In the genomic region with DNA sequence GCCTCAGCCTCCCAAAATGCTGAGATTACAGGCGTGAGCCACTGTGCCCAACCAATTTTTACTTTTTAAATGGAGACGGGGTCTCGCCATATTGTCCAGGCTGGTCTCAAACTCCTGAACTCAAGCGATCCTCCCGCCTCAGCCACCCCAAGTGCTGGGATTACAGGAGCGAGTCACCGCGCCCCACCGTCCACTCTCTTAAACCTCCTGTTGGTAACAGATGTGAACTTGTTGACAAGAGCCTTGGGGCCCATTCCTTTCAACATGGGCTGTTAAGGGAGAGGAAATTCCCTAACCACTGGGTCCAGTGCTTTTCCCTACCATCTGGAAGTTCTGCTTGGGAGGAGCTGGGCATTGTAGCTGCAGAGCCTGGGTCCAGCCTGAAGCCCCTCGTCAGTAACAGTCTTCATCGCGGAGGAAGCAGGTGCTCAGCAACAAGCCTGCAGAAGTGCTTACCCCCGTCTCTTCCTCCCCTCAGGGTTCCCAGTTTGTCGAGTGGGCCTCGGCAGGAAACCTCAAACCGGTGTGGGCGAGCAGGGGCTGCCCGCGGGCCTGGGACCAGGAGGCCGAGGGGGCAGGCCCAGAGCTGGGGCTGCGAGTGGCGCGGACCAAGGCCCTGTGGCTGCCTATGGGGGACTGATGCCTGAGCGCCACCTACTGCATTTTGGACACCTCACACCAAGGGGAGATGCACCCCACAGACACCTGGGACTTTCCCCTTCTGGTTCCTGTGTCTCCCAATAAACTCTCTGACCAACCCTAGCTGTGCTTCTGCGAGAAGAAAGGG, we compare ENCODE assay signal across 8 cellular contexts. TPM values are rescaled to one million over a fixed set of nuclear protein-coding genes. Genes with fewer than 3 reads are reported as not detected.
DNase-seq lines count a peak whose midpoint lies in the region; ATAC-seq and TF ChIP-seq lines count a peak whose summit lies in the region.

No MANE protein-coding gene starts in this region.

- no peaks in the 10 kb centered on the region for H3K27me3 Mint-ChIP-seq in T-helper 1 cell treated with Interleukin-12 subunit alpha and Interleukin-12 subunit beta and Interleukin-4 antibody, amounts not matched to agents 30 μg/mL and 1 μg/mL, for 36 hours (ENCODE audit: low read depth)

- intact Hi-C loops in HCT116 (cut with micrococcal nuclease), result no loop called here
- intact Hi-C loops in head of caudate nucleus (cut with DNase I), result no loop called here

- H2AFZ ChIP-seq in HCT116 (ENCODE audit: low read depth, low read length, poor library complexity, severe bottlenecking), result no peak overlapping the region

- no peak overlapping the region for H3K27ac ChIP-seq in HCT116 (ENCODE audit: low read depth, low read length)
- H3K27ac ChIP-seq in brain microvascular endothelial cell, result no peak overlapping the region
- H3K27ac ChIP-seq in SJCRH30, result no peak overlapping the region

- H3K36me3 ChIP-seq in HCT116 (ENCODE audit: control insufficient read depth in 1 of 2, insufficient read depth in 2 of 2, low read length in 2 of 2) (no peaks in the 10 kb centered on the region; a peak in 1 of 4 replicates), brain microvascular endothelial cell (replicated peaks) (peaks cover 10% of the 10 kb centered on the region), SJCRH30 (no peaks in the 10 kb centered on the region)

- in situ Hi-C loops in brain microvascular endothelial cell (cut with HindIII; ENCODE audit: low pct_ligation_motif_present, low sequenced_read_pairs), result no loop called here

- POLR2A ChIA-PET in HCT116 (lab: Charles Lee), result interaction anchor here (1.3 kb wide), 1 partner anchor 17 kb away, joined by 4 read pairs; a partner anchor contains a TSS

- no peak overlapping the region for H3K4me2 ChIP-seq in HCT116 (ENCODE audit: low read length)

- DNase-seq in GM12864 (ENCODE audit: low read depth) (peak; percentile 88), HCT116 (ENCODE audit: low read depth, low spot score) (no peak), brain microvascular endothelial cell (no peak), NCI-H2029 treated with DMSO at 0.1 percent for 48 hours (lab: John Stamatoyannopoulos, UW) (no peak), head of caudate nucleus (no peak), SJCRH30 (no peak)
- peak; percentile 73 for DNase-seq in stimulated activated CD8-positive, alpha-beta memory T cell treated with anti-CD3 and anti-CD28 coated beads, Interleukin-12 subunit alpha, Interleukin-12 subunit beta, amount 100 ng/mL, for 4 hours (ENCODE audit: low read depth)

- ATAC-seq in HCT116, result peak; percentile 28; the same call in 1 of the 2 replicates

- H3K79me2 ChIP-seq in HCT116 (ENCODE audit: insufficient read depth, low read length), result no peaks in the 10 kb centered on the region

- H3K9me3 ChIP-seq in HCT116 (ENCODE audit: control insufficient read depth in 1 of 2, insufficient read depth in 1 of 2, low read depth in 1 of 2, low read length in 2 of 2) (no peaks in the 10 kb centered on the region), SJCRH30 (replicated peaks) (no peaks in the 10 kb centered on the region)

- H3K9me2 ChIP-seq in HCT116 (ENCODE audit: insufficient read depth), result no peaks in the 10 kb centered on the region

- H3K4me1 Mint-ChIP-seq in T-helper 1 cell treated with Interleukin-12 subunit alpha and Interleukin-12 subunit beta and Interleukin-4 antibody, amounts not matched to agents 30 μg/mL and 1 μg/mL, for 36 hours (ENCODE audit: low read depth), result peaks cover 37% of the 10 kb centered on the region

- H4K20me1 ChIP-seq in HCT116 (ENCODE audit: insufficient read depth), result no peaks in the 10 kb centered on the region

- peak overlapping the region; percentile 48 for H3K4me3 Mint-ChIP-seq in T-helper 1 cell treated with Interleukin-12 subunit alpha and Interleukin-12 subunit beta and Interleukin-4 antibody, amounts not matched to agents 30 μg/mL and 1 μg/mL, for 36 hours

- BruUV-seq in HCT116 (replicated peaks; lab: Mats Ljungman, UMichigan), result no TSS peak

- TF ChIP-seq POLR2A in HCT116 (IDR thresholded peaks at IDR 0.05; ENCODE audit: borderline replicate concordance, extremely low read depth, insufficient read depth, insufficient read length), result no peak

- peak; percentile 49 for TF ChIP-seq RAD21 in HCT116 (IDR thresholded peaks at IDR 0.05; ENCODE audit: low read depth)

- H3K4me1 ChIP-seq in HCT116 (ENCODE audit: control insufficient read depth in 1 of 2, insufficient read depth in 2 of 2, low read length in 2 of 2) (peaks cover 28 to 47% of the 10 kb centered on the region in 2 experiments), SJCRH30 (peaks cover 9% of the 10 kb centered on the region; the same call in 1 of the 2 replicates)

- H3K4me3 ChIP-seq in GM12864 (ENCODE audit: low read depth, low read length) (no peak overlapping the region), HCT116 (replicated peaks in 1 of 2; ENCODE audit: low read depth in 1 of 2, low read length in 2 of 2) (no peak overlapping the region), brain microvascular endothelial cell (ENCODE audit: low read depth, low read length) (no peak overlapping the region), SJCRH30 (no peak overlapping the region)

- H3K9me3 Mint-ChIP-seq in T-helper 1 cell treated with Interleukin-12 subunit alpha and Interleukin-12 subunit beta and Interleukin-4 antibody, amounts not matched to agents 30 μg/mL and 1 μg/mL, for 36 hours, result no peaks in the 10 kb centered on the region

- RAD21 ChIA-PET in HCT116 (lab: Charles Lee; ENCODE audit: low non-redundant PET in 1 of 2, low total read pairs in 2 of 2, uncharacterized antibody in 2 of 2, unreplicated experiment in 2 of 2), result no interaction called here

- CTCF ChIA-PET in HCT116 (lab: Charles Lee), result interaction anchor here (1.1 kb wide), 1 partner anchor 25 kb away, joined by 3 read pairs; no protein-coding TSS in a partner anchor

- H3K27me3 ChIP-seq in HCT116 (ENCODE audit: insufficient read depth, low read length), result no peaks in the 10 kb centered on the region
- no peaks in the 10 kb centered on the region for H3K27me3 ChIP-seq in brain microvascular endothelial cell (replicated peaks)
- no peaks in the 10 kb centered on the region for H3K27me3 ChIP-seq in SJCRH30

- H3K9ac ChIP-seq in HCT116 (ENCODE audit: low read length), result no peak overlapping the region

- H3K27ac Mint-ChIP-seq in T-helper 1 cell treated with Interleukin-12 subunit alpha and Interleukin-12 subunit beta and Interleukin-4 antibody, amounts not matched to agents 30 μg/mL and 1 μg/mL, for 36 hours, result peak overlapping the region; percentile 100

- peaks cover 3% of the 10 kb centered on the region for H3K36me3 Mint-ChIP-seq in T-helper 1 cell treated with Interleukin-12 subunit alpha and Interleukin-12 subunit beta and Interleukin-4 antibody, amounts not matched to agents 30 μg/mL and 1 μg/mL, for 36 hours (ENCODE audit: low read depth)

- TF ChIP-seq CTCF in GM12864 (IDR thresholded peaks at IDR 0.05; ENCODE audit: low read depth, low read length, missing control alignments), result peak; percentile 79
- TF ChIP-seq CTCF in HCT116 (IDR thresholded peaks at IDR 0.05 in 2 of 3, conservative IDR thresholded peaks at IDR 0.05 in 1 of 3; ENCODE audit: borderline replicate concordance in 1 of 3, insufficient read depth in 1 of 3, low read depth in 2 of 3, low read length in 2 of 3), result peak; percentile 21 to 49 (median 36); a peak in 5 of 6 replicates
- TF ChIP-seq CTCF in brain microvascular endothelial cell (IDR thresholded peaks at IDR 0.05; ENCODE audit: low read depth, low read length, missing control alignments), result peak; percentile 16

TF ChIP-seq in HCT116, 20 proteins besides CTCF, POLR2A, EP300 and RAD21:
- TF ChIP-seq SRF (IDR thresholded peaks at IDR 0.05; ENCODE audit: low read depth), result no peak
- no peak for TF ChIP-seq EZH2phosphoT487 (IDR thresholded peaks at IDR 0.05; ENCODE audit: borderline replicate concordance)
- TF ChIP-seq SIN3A (IDR thresholded peaks at IDR 0.05; ENCODE audit: low read depth), result no peak
- TF ChIP-seq SP1 (IDR thresholded peaks at IDR 0.05; ENCODE audit: low read depth), result no peak

RNA-seq across cellular contexts. Expression of a gene that starts 4.0 kb away (rescaled TPM):
- total RNA-seq in HCT116 (2021; ENCODE audit: unreplicated experiment), result 3.8 TPM
- polyA plus RNA-seq in HCT116 (2012), result 2.5 and 4.0 TPM in 2 replicates
- total RNA-seq in SJCRH30 (2014; rRNA removed; shearing (Covaris generic)), result 0.61 and 1.0 TPM in 2 replicates

RNA-seq across cellular contexts. Expression of a gene that starts 17.0 kb away (rescaled TPM):
- total RNA-seq in HCT116 (2021; ENCODE audit: unreplicated experiment), result 22.8 TPM
- polyA plus RNA-seq in HCT116 (2012), result 22.6 and 25.5 TPM in 2 replicates
- 11.0 and 12.3 TPM in 2 replicates for total RNA-seq in SJCRH30 (2014; rRNA removed; shearing (Covaris generic))

RNA-seq across cellular contexts. Expression of a gene that starts 17.4 kb away (rescaled TPM):
- 3,719 TPM for total RNA-seq in HCT116 (2021; ENCODE audit: unreplicated experiment)
- polyA plus RNA-seq in HCT116 (2012), result 4,853 and 5,472 TPM in 2 replicates
- 3,376 and 3,926 TPM in 2 replicates for total RNA-seq in SJCRH30 (2014; rRNA removed; shearing (Covaris generic))

RNA-seq across cellular contexts. Expression of a gene that starts 18.4 kb away (rescaled TPM):
- total RNA-seq in HCT116 (2021; ENCODE audit: unreplicated experiment), result 152 TPM
- 165 and 183 TPM in 2 replicates for polyA plus RNA-seq in HCT116 (2012)
- 68.4 and 83.4 TPM in 2 replicates for total RNA-seq in SJCRH30 (2014; rRNA removed; shearing (Covaris generic))

RNA-seq across cellular contexts. Expression of a gene that starts 26.2 kb away (rescaled TPM):
- total RNA-seq in HCT116 (2021; ENCODE audit: unreplicated experiment), result 2,353 TPM
- 4,962 and 5,407 TPM in 2 replicates for polyA plus RNA-seq in HCT116 (2012)
- total RNA-seq in SJCRH30 (2014; rRNA removed; shearing (Covaris generic)), result 2,852 and 3,079 TPM in 2 replicates

Comparison
In these comparisons a context has a peak if more than half of its experiments do, and no peak if none do; other contexts are left out.
1. DNase-seq: peak in GM12864 (single experiment) and stimulated activated CD8-positive, alpha-beta memory T cell treated with anti-CD3 and anti-CD28 coated beads, Interleukin-12 subunit alpha, Interleukin-12 subunit beta, amount 100 ng/mL, for 4 hours (single experiment); none in HCT116 (single experiment), brain microvascular endothelial cell (single experiment), NCI-H2029 treated with DMSO at 0.1 percent for 48 hours (single experiment), head of caudate nucleus (0 of 42) and SJCRH30 (0 of 2).
2. CTCF ChIP-seq: peak in every context shown above with its lines; median percentile 79 in GM12864; 36 in HCT116; 16 in brain microvascular endothelial cell.